In genomic region chr18:23710068-23710527, GRCh38 we compare ENCODE assay signal across 22 cellular contexts. TPM values are rescaled to one million over a fixed set of nuclear protein-coding genes. Genes with fewer than 3 reads are reported as not detected.
DNase-seq lines count a peak whose midpoint lies in the region; ATAC-seq, FAIRE-seq and TF ChIP-seq lines count a peak whose summit lies in the region.
"Had no signal": no experiment of that assay in that cellular context is flagged by ENCODE, and none has a peak within 500 bp of the region (broad histone marks: within the 10 kb centered on the region; RNA-seq: fewer than 3 reads in every experiment).

No MANE protein-coding gene starts in this region.

- H3K27me3 Mint-ChIP-seq in astrocyte (ENCODE audit: low read depth, unreplicated experiment) (no peaks in the 10 kb centered on the region), WTC11 (ENCODE audit: low read depth) (no peaks in the 10 kb centered on the region; the same call in 1 of the 2 replicates)
- H3K27me3 Mint-ChIP-seq in activated T-helper 1 cell treated with anti-CD3 and anti-CD28 coated beads, Interleukin-12 subunit alpha, Interleukin-12 subunit beta, Interleukin-2, Interleukin-4 antibody, amounts not matched to agents 30 ng/mL and 10 ng/mL and 1 ng/mL, durations not matched to agents 14 hours and 24 hours and 36 hours (ENCODE audit: insufficient read depth) = peaks cover 19% of the 10 kb centered on the region
- H3K27me3 Mint-ChIP-seq in CD8-positive, alpha-beta T cell (ENCODE audit: low read depth) = peaks cover 7% of the 10 kb centered on the region

- no peaks in the 10 kb centered on the region for H4K20me1 ChIP-seq in astrocyte (ENCODE audit: insufficient read depth, low read length)

- POLR2A ChIA-PET in WTC11 (lab: Charles Lee) = no interaction called here
- POLR2A ChIA-PET in CD8-positive, alpha-beta T cell (lab: Charles Lee) = no interaction called here

- DNase-seq in HPDE6-E6E7 (ENCODE audit: extremely low spot score) (peak; percentile 38), astrocyte (ENCODE audit: low read depth) (peak; percentile 97), foreskin keratinocyte (peak in 1 of 2 donors; percentile 71), upper lobe of right lung (no peak), WTC11 (ENCODE audit: low spot score) (no peak)
- no peak for DNase-seq in activated T-helper 1 cell treated with anti-CD3 and anti-CD28 coated beads, Interleukin-12 subunit alpha, Interleukin-12 subunit beta, Interleukin-2, Interleukin-4 antibody, amounts not matched to agents 30 ng/mL and 10 ng/mL and 1 ng/mL, durations not matched to agents 14 hours and 24 hours and 36 hours (ENCODE audit: low spot score)
- DNase-seq in CD8-positive, alpha-beta T cell = no peak
- DNase-seq: activated CD4-positive, alpha-beta T cell treated with anti-CD3 and anti-CD28 coated beads, Interleukin-2, amount 10 ng/mL, durations not matched to agents 24 days and 14 days; activated naive CD4-positive, alpha-beta T cell treated with anti-CD3 and anti-CD28 coated beads, Interleukin-2, amount 50 U/mL, for 16 hours; activated T-cell treated with anti-CD3 and anti-CD28 coated beads for 4 hours; effector memory CD4-positive, alpha-beta T cell; naive B cell; NCI-H1694; NCI-H510A treated with DMSO at 0.1 percent for 48 hours; PC-9; stimulated activated naive CD4-positive, alpha-beta T cell treated with Interleukin-2 at 50 U/mL for 16 hours had no signal

- TF ChIP-seq CTCF in astrocyte (IDR thresholded peaks at IDR 0.05; ENCODE audit: insufficient read depth, low read depth, low read length) = no peak
- peak; percentile 9 for TF ChIP-seq CTCF in foreskin keratinocyte (conservative IDR thresholded peaks at IDR 0.05)
- TF ChIP-seq CTCF in upper lobe of right lung (IDR thresholded peaks at IDR 0.05) = no peak
- TF ChIP-seq CTCF in WTC11 (IDR thresholded peaks at IDR 0.05) = no peak
- no peak for TF ChIP-seq CTCF in CD8-positive, alpha-beta T cell (IDR thresholded peaks at IDR 0.05)

- H3K4me3 Mint-ChIP-seq in astrocyte (ENCODE audit: unreplicated experiment) = no peak overlapping the region
- H3K4me3 Mint-ChIP-seq in WTC11 = no peak overlapping the region
- no peak overlapping the region for H3K4me3 Mint-ChIP-seq in activated T-helper 1 cell treated with anti-CD3 and anti-CD28 coated beads, Interleukin-12 subunit alpha, Interleukin-12 subunit beta, Interleukin-2, Interleukin-4 antibody, amounts not matched to agents 30 ng/mL and 10 ng/mL and 1 ng/mL, durations not matched to agents 14 hours and 24 hours and 36 hours
- H3K4me3 Mint-ChIP-seq in CD8-positive, alpha-beta T cell = no peak overlapping the region
- H3K4me3 Mint-ChIP-seq: activated CD4-positive, alpha-beta T cell treated with anti-CD3 and anti-CD28 coated beads, Interleukin-2, amount 10 ng/mL, durations not matched to agents 24 days and 14 days; naive B cell had no signal

- peaks cover under 1% of the 10 kb centered on the region for H3K27me3 ChIP-seq in astrocyte (ENCODE audit: insufficient read depth, low read length)
- no peaks in the 10 kb centered on the region for H3K27me3 ChIP-seq in foreskin keratinocyte
- no peaks in the 10 kb centered on the region for H3K27me3 ChIP-seq in upper lobe of right lung
- H3K27me3 ChIP-seq in CD8-positive, alpha-beta T cell (ENCODE audit: insufficient read depth, low read length) = no peaks in the 10 kb centered on the region
- H3K27me3 ChIP-seq: cardiac muscle cell, upper lobe of left lung had no signal

- H3K36me3 ChIP-seq in astrocyte (ENCODE audit: insufficient read depth, low read length) (no peaks in the 10 kb centered on the region), upper lobe of right lung (no peaks in the 10 kb centered on the region)
- no peaks in the 10 kb centered on the region for H3K36me3 ChIP-seq in CD8-positive, alpha-beta T cell (ENCODE audit: insufficient read depth, low read length)
- H3K36me3 ChIP-seq: cardiac muscle cell, upper lobe of left lung had no signal

- H3K27ac ChIP-seq in astrocyte (ENCODE audit: low read depth, low read length) (no peak overlapping the region), foreskin keratinocyte (no peak overlapping the region), upper lobe of right lung (no peak overlapping the region)
- no peak overlapping the region for H3K27ac ChIP-seq in CD8-positive, alpha-beta T cell (ENCODE audit: low read depth, low read length)
- H3K27ac ChIP-seq: C4-2B, cardiac muscle cell, HL-60, PC-9, upper lobe of left lung had no signal

- H3K4me3 ChIP-seq in astrocyte (ENCODE audit: insufficient read depth, low read depth, low read length) = no peak overlapping the region
- H3K4me3 ChIP-seq in upper lobe of right lung = no peak overlapping the region
- no peak overlapping the region for H3K4me3 ChIP-seq in CD8-positive, alpha-beta T cell (ENCODE audit: low read depth, low read length)
- H3K4me3 ChIP-seq: cardiac muscle cell, PC-9, upper lobe of left lung had no signal

- H3K27ac Mint-ChIP-seq in astrocyte (ENCODE audit: unreplicated experiment) (no peak overlapping the region), WTC11 (no peak overlapping the region)
- no peak overlapping the region for H3K27ac Mint-ChIP-seq in activated T-helper 1 cell treated with anti-CD3 and anti-CD28 coated beads, Interleukin-12 subunit alpha, Interleukin-12 subunit beta, Interleukin-2, Interleukin-4 antibody, amounts not matched to agents 30 ng/mL and 10 ng/mL and 1 ng/mL, durations not matched to agents 14 hours and 24 hours and 36 hours
- H3K27ac Mint-ChIP-seq in CD8-positive, alpha-beta T cell = no peak overlapping the region
- H3K27ac Mint-ChIP-seq: activated CD4-positive, alpha-beta T cell treated with anti-CD3 and anti-CD28 coated beads, Interleukin-2, amount 10 ng/mL, durations not matched to agents 24 days and 14 days; naive B cell had no signal

- peak; percentile 68 for ATAC-seq in foreskin keratinocyte
- peak; percentile 68 for ATAC-seq in upper lobe of right lung
- ATAC-seq in WTC11 = no peak
- no peak for ATAC-seq in GM18858 (IDR thresholded peaks at IDR 0.05; ENCODE audit: unreplicated experiment)
- ATAC-seq in CD8-positive, alpha-beta T cell = no peak
- ATAC-seq: SK-N-SH treated with all-trans-retinoic acid at 6 μM for 48 hours had no signal

- CTCF ChIA-PET in WTC11 (lab: Charles Lee) = interaction anchor here (1.0 to 1.4 kb wide), 2 partner anchors 9 to 88 kb away, joined by 3 to 4 read pairs; no protein-coding TSS in a partner anchor
- CTCF ChIA-PET in CD8-positive, alpha-beta T cell (lab: Charles Lee) = interaction anchor here (0.7 kb wide), 1 partner anchor 112 kb away, joined by 3 read pairs; no protein-coding TSS in a partner anchor

- no peak overlapping the region for H2AFZ ChIP-seq in astrocyte (ENCODE audit: low read depth, low read length)
- H2AFZ ChIP-seq: PC-9 had no signal

- no peaks in the 10 kb centered on the region for H3K79me2 ChIP-seq in astrocyte (ENCODE audit: insufficient read depth, low read length)

- H3K9me3 ChIP-seq in astrocyte (ENCODE audit: insufficient read depth, low read depth, low read length) = no peaks in the 10 kb centered on the region
- H3K9me3 ChIP-seq in upper lobe of right lung = peaks cover 4% of the 10 kb centered on the region
- H3K9me3 ChIP-seq in CD8-positive, alpha-beta T cell (ENCODE audit: low read length) = no peaks in the 10 kb centered on the region

- peaks cover 5% of the 10 kb centered on the region for H3K4me1 Mint-ChIP-seq in astrocyte (ENCODE audit: low read depth, unreplicated experiment)
- no peaks in the 10 kb centered on the region for H3K4me1 Mint-ChIP-seq in WTC11
- peaks cover 13% of the 10 kb centered on the region for H3K4me1 Mint-ChIP-seq in activated T-helper 1 cell treated with anti-CD3 and anti-CD28 coated beads, Interleukin-12 subunit alpha, Interleukin-12 subunit beta, Interleukin-2, Interleukin-4 antibody, amounts not matched to agents 30 ng/mL and 10 ng/mL and 1 ng/mL, durations not matched to agents 14 hours and 24 hours and 36 hours (ENCODE audit: low read depth)
- peaks cover 19% of the 10 kb centered on the region for H3K4me1 Mint-ChIP-seq in CD8-positive, alpha-beta T cell (ENCODE audit: low read depth)

- intact Hi-C loops in upper lobe of right lung (cut with DNase I) = no loop called here
- intact Hi-C loops in activated T-helper 1 cell treated with anti-CD3 and anti-CD28 coated beads, Interleukin-12 subunit alpha, Interleukin-12 subunit beta, Interleukin-2, Interleukin-4 antibody, amounts not matched to agents 30 ng/mL and 10 ng/mL and 1 ng/mL, durations not matched to agents 14 hours and 24 hours and 36 hours (cut with micrococcal nuclease) = no loop called here
- intact Hi-C loops in CD8-positive, alpha-beta T cell (cut with DNase I, micrococcal nuclease) = no loop called here

- peaks cover 9% of the 10 kb centered on the region for H3K9me3 Mint-ChIP-seq in astrocyte (ENCODE audit: unreplicated experiment)
- H3K9me3 Mint-ChIP-seq in WTC11 = peaks cover 15% of the 10 kb centered on the region
- peaks cover 20% of the 10 kb centered on the region for H3K9me3 Mint-ChIP-seq in activated T-helper 1 cell treated with anti-CD3 and anti-CD28 coated beads, Interleukin-12 subunit alpha, Interleukin-12 subunit beta, Interleukin-2, Interleukin-4 antibody, amounts not matched to agents 30 ng/mL and 10 ng/mL and 1 ng/mL, durations not matched to agents 14 hours and 24 hours and 36 hours
- peaks cover 9% of the 10 kb centered on the region for H3K9me3 Mint-ChIP-seq in CD8-positive, alpha-beta T cell

- FAIRE-seq in astrocyte (lab: Jason Lieb, UNC) = no peak

- H3K4me1 ChIP-seq in astrocyte (ENCODE audit: insufficient read depth, low read length) = no peaks in the 10 kb centered on the region
- peaks cover 9% of the 10 kb centered on the region for H3K4me1 ChIP-seq in foreskin keratinocyte
- H3K4me1 ChIP-seq in upper lobe of right lung = no peaks in the 10 kb centered on the region
- H3K4me1 ChIP-seq in CD8-positive, alpha-beta T cell (ENCODE audit: insufficient read depth, low read length) = peaks cover 13% of the 10 kb centered on the region
- H3K4me1 ChIP-seq: upper lobe of left lung had no signal

- H3K4me2 ChIP-seq in astrocyte (ENCODE audit: low read length) = no peak overlapping the region
- H3K4me2 ChIP-seq: PC-9 had no signal

- H3K36me3 Mint-ChIP-seq in astrocyte (ENCODE audit: low read depth, unreplicated experiment) = no peaks in the 10 kb centered on the region
- H3K36me3 Mint-ChIP-seq in WTC11 = 0 out of 2 replicates have a peak, but pooled peaks cover 3% of the 10 kb centered on the region
- no peaks in the 10 kb centered on the region for H3K36me3 Mint-ChIP-seq in activated T-helper 1 cell treated with anti-CD3 and anti-CD28 coated beads, Interleukin-12 subunit alpha, Interleukin-12 subunit beta, Interleukin-2, Interleukin-4 antibody, amounts not matched to agents 30 ng/mL and 10 ng/mL and 1 ng/mL, durations not matched to agents 14 hours and 24 hours and 36 hours (ENCODE audit: low read depth)
- no peaks in the 10 kb centered on the region for H3K36me3 Mint-ChIP-seq in CD8-positive, alpha-beta T cell

- no peak overlapping the region for H3K9ac ChIP-seq in astrocyte (ENCODE audit: low read length)

RNA-seq across cellular contexts. Expression of gene LAMA3, which starts 20.8 kb away (rescaled TPM):
- 0.50 and 0.86 TPM in 2 replicates for total RNA-seq in astrocyte
- 1,828 and 2,643 TPM in 2 replicates for total RNA-seq in foreskin keratinocyte
- polyA plus RNA-seq in foreskin keratinocyte = 1,282 and 1,610 TPM in 2 replicates
- 139 TPM for total RNA-seq in upper lobe of right lung
- total RNA-seq in WTC11 (2021) = 0.50 to 0.89 TPM (median 0.83 TPM) in 3 replicates
- total RNA-seq in activated T-helper 1 cell treated with anti-CD3 and anti-CD28 coated beads, Interleukin-12 subunit alpha, Interleukin-12 subunit beta, Interleukin-2, Interleukin-4 antibody, amounts not matched to agents 30 ng/mL and 10 ng/mL and 1 ng/mL, durations not matched to agents 14 hours and 24 hours and 36 hours = not detected in 2 replicates
- total RNA-seq in CD8-positive, alpha-beta T cell = not detected
- total RNA-seq: activated CD4-positive, alpha-beta T cell treated with anti-CD3 and anti-CD28 coated beads, Interleukin-2, amount 10 ng/mL, durations not matched to agents 24 days and 14 days had no signal
- polyA plus RNA-seq: cardiac muscle cell had no signal

RNA-seq across cellular contexts. Expression of gene ANKRD29, which starts 47.4 kb away (rescaled TPM):
- total RNA-seq in astrocyte (0.70 and 0.75 TPM in 2 replicates), foreskin keratinocyte (5.6 and 7.7 TPM in 2 replicates), upper lobe of right lung (72.0 TPM), WTC11 (2021) (3.3 to 4.9 TPM (median 3.7 TPM) in 3 replicates)
- polyA plus RNA-seq in foreskin keratinocyte = 5.4 and 5.5 TPM in 2 replicates
- not detected in 2 replicates for total RNA-seq in activated T-helper 1 cell treated with anti-CD3 and anti-CD28 coated beads, Interleukin-12 subunit alpha, Interleukin-12 subunit beta, Interleukin-2, Interleukin-4 antibody, amounts not matched to agents 30 ng/mL and 10 ng/mL and 1 ng/mL, durations not matched to agents 14 hours and 24 hours and 36 hours
- not detected for total RNA-seq in CD8-positive, alpha-beta T cell
- total RNA-seq: activated CD4-positive, alpha-beta T cell treated with anti-CD3 and anti-CD28 coated beads, Interleukin-2, amount 10 ng/mL, durations not matched to agents 24 days and 14 days had no signal

Comparison
In these comparisons a context has a peak if more than half of its experiments do, and no peak if none do; other contexts are left out.
1. DNase-seq: peak in HPDE6-E6E7 (single experiment) and astrocyte (single experiment); none in upper lobe of right lung (single experiment), WTC11 (single experiment), activated T-helper 1 cell treated with anti-CD3 and anti-CD28 coated beads, Interleukin-12 subunit alpha, Interleukin-12 subunit beta, Interleukin-2, Interleukin-4 antibody, amounts not matched to agents 30 ng/mL and 10 ng/mL and 1 ng/mL, durations not matched to agents 14 hours and 24 hours and 36 hours (single experiment) and CD8-positive, alpha-beta T cell (0 of 7).
2. ATAC-seq: peak in foreskin keratinocyte (single experiment) and upper lobe of right lung (single experiment); none in WTC11 (single experiment), GM18858 (single experiment) and CD8-positive, alpha-beta T cell (single experiment).
3. RNA of gene LAMA3, which starts 20.8 kb away (total RNA-seq): 1,828 to 2,643 TPM in foreskin keratinocyte and 139 TPM in upper lobe of right lung (single experiment); 0.50 to 0.86 TPM in astrocyte, 0.50 to 0.89 TPM in WTC11, not detected in CD8-positive, alpha-beta T cell and not detected in activated T-helper 1 cell treated with anti-CD3 and anti-CD28 coated beads, Interleukin-12 subunit alpha, Interleukin-12 subunit beta, Interleukin-2, Interleukin-4 antibody, amounts not matched to agents 30 ng/mL and 10 ng/mL and 1 ng/mL, durations not matched to agents 14 hours and 24 hours and 36 hours; every median in the first group is over 10 times any median in the second.